In the genomic region with DNA sequence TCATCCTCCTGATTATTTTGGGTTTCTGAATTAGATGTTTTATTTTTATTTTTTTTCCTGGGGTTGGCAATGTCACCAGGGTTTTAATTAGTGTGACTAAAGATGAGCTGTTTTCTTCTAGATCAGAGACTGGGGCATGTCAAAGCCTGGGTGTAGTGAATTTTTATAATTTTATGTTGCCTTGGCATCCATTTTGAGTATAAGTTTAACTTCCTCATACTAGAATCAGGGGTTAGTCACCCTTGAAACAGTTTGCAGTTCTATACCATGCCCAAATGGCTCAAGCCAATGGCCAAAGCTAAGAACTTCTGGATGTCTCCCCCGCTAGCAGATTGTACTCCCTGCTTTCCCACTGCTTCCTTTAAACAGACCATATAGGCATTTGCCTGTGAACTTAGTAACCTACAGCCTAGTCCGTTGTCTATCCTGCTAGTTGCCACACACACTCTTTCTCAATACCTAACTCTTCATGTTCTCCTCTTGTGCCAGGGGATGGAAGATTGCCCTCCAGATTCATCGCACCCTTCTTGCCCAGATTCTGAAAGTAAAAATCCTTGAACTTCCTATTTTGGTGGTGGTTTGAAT, we compare ENCODE assay signal across 28 cellular contexts. TPM values are rescaled to one million over a fixed set of nuclear protein-coding genes. Genes with fewer than 3 reads are reported as not detected.
DNase-seq lines count a peak whose midpoint lies in the region; ATAC-seq and TF ChIP-seq lines count a peak whose summit lies in the region.
"Had no signal": no experiment of that assay in that cellular context is flagged by ENCODE, and none has a peak within 500 bp of the region (broad histone marks: within the 10 kb centered on the region; RNA-seq: fewer than 3 reads in every experiment).

No MANE protein-coding gene starts in this region.

- ATAC-seq in T-cell (replicated peaks in 1 of 4), result no peak
- ATAC-seq: CD8-positive, alpha-beta T cell; effector memory CD8-positive, alpha-beta T cell; psoas muscle had no signal

- H3K4me3 Mint-ChIP-seq in T-cell (no peak overlapping the region), endothelial cell (ENCODE audit: unreplicated experiment) (no peak overlapping the region)
- H3K4me3 Mint-ChIP-seq: CD8-positive, alpha-beta T cell; effector memory CD8-positive, alpha-beta T cell had no signal

- peaks cover 0 to 4% (median 0%) of the 10 kb centered on the region in 5 donors for H3K9me3 ChIP-seq in subcutaneous abdominal adipose tissue (ENCODE audit: control insufficient read depth in 5 of 5, low read length in 5 of 5)
- H3K9me3 ChIP-seq: SJCRH30, upper lobe of left lung had no signal

- no peak overlapping the region for H3K9ac ChIP-seq in subcutaneous abdominal adipose tissue (ENCODE audit: low read length in 5 of 5)

- H3K27ac Mint-ChIP-seq in T-cell (no peak overlapping the region), endothelial cell (ENCODE audit: unreplicated experiment) (no peak overlapping the region)
- H3K27ac Mint-ChIP-seq: CD8-positive, alpha-beta T cell; effector memory CD8-positive, alpha-beta T cell had no signal

- H3K27ac ChIP-seq in subcutaneous abdominal adipose tissue (ENCODE audit: low read depth, low read length), result peak overlapping the region; percentile 91
- H3K27ac ChIP-seq: cardiac muscle cell, coronary artery, SJCRH30, upper lobe of left lung had no signal

- DNase-seq in SIG-M5 treated with dmso at 0.1 percent for 504 hours (lab: John Stamatoyannopoulos, UW; ENCODE audit: unreplicated experiment) (peak; percentile 13), SIG-M5 (lab: John Stamatoyannopoulos, UW) (no peak), RKO (ENCODE audit: low spot score) (peak; percentile 19), fibroblast of gingiva (ENCODE audit: low read depth) (peak; percentile 5), T1000 (lab: John Stamatoyannopoulos, UW) (no peak), T-cell (no peak), endothelial cell (ENCODE audit: low spot score) (no peak)
- DNase-seq: 8988T; activated CD4-positive, alpha-beta T cell treated with anti-CD3 and anti-CD28 coated beads for 4 hours; activated CD8-positive, alpha-beta memory T cell treated with anti-CD3 and anti-CD28 coated beads for 24 hours; activated naive CD4-positive, alpha-beta T cell; activated T-cell treated with anti-CD3 and anti-CD28 coated beads, Interleukin-2, amount 50 U/mL, for 1 hour; CD8-positive, alpha-beta T cell; effector memory CD8-positive, alpha-beta T cell; GOT3; KG1; kidney; NCI-H2081 treated with DMSO at 0.1 percent for 48 hours; NCI-H446; NCI-H82; psoas muscle; SJCRH30; T-helper 1 cell; upper lobe of left lung had no signal

- H3K4me1 Mint-ChIP-seq in T-cell, result peaks cover 0 to 7% (median 7%) of the 10 kb centered on the region in 3 donors
- H3K4me1 Mint-ChIP-seq in endothelial cell (ENCODE audit: unreplicated experiment), result peaks cover 17% of the 10 kb centered on the region

- H3K36me3 Mint-ChIP-seq in T-cell, result no peaks in the 10 kb centered on the region
- peaks cover 6% of the 10 kb centered on the region for H3K36me3 Mint-ChIP-seq in endothelial cell (ENCODE audit: low read depth, unreplicated experiment)
- H3K36me3 Mint-ChIP-seq: CD8-positive, alpha-beta T cell had no signal

- no peaks in the 10 kb centered on the region for H3K9me3 Mint-ChIP-seq in T-cell
- H3K9me3 Mint-ChIP-seq in endothelial cell (ENCODE audit: unreplicated experiment), result no peaks in the 10 kb centered on the region
- H3K9me3 Mint-ChIP-seq: effector memory CD8-positive, alpha-beta T cell had no signal

- POLR2A ChIA-PET in T-cell (lab: Charles Lee), result no interaction called here

- H3K4me1 ChIP-seq in subcutaneous abdominal adipose tissue (ENCODE audit: control insufficient read depth in 5 of 5, insufficient read depth in 5 of 5, low read length in 5 of 5), result peaks cover 0 to 27% (median 15%) of the 10 kb centered on the region in 5 donors
- H3K4me1 ChIP-seq: psoas muscle, SJCRH30, upper lobe of left lung had no signal

- H3K27me3 Mint-ChIP-seq in T-cell (no peaks in the 10 kb centered on the region), endothelial cell (ENCODE audit: unreplicated experiment) (no peaks in the 10 kb centered on the region)

- H3K27me3 ChIP-seq in subcutaneous abdominal adipose tissue (ENCODE audit: control insufficient read depth in 5 of 5, insufficient read depth in 4 of 5, low read length in 5 of 5), result no peaks in the 10 kb centered on the region
- H3K27me3 ChIP-seq: cardiac muscle cell, SJCRH30, upper lobe of left lung had no signal

- H3K36me3 ChIP-seq in subcutaneous abdominal adipose tissue (ENCODE audit: control insufficient read depth in 5 of 5, insufficient read depth in 5 of 5, low read length in 5 of 5), result no peaks in the 10 kb centered on the region
- H3K36me3 ChIP-seq: cardiac muscle cell, SJCRH30, upper lobe of left lung had no signal

- CTCF ChIA-PET in T-cell (lab: Charles Lee), result no interaction called here

- TF ChIP-seq CTCF in endothelial cell (IDR thresholded peaks at IDR 0.05; ENCODE audit: unreplicated experiment), result no peak

- H3K4me3 ChIP-seq in subcutaneous abdominal adipose tissue (ENCODE audit: low read depth in 1 of 5, low read length in 5 of 5), result no peak overlapping the region
- H3K4me3 ChIP-seq: cardiac muscle cell, coronary artery, lung, psoas muscle, SJCRH30, upper lobe of left lung had no signal

RNA-seq across cellular contexts. Expression of a gene that starts 54.5 kb away (rescaled TPM):
- total RNA-seq in T-cell (1 to 10 TPM; 2.2 to 6.4 (median 3.5) TPM), endothelial cell (ENCODE audit: unreplicated experiment) (6.4 TPM)

Comparison
In these comparisons a context has a peak if more than half of its experiments do, and no peak if none do; other contexts are left out.
1. DNase-seq: peak in SIG-M5 treated with dmso at 0.1 percent for 504 hours (single experiment), RKO (single experiment) and fibroblast of gingiva (single experiment); none in SIG-M5 (single experiment), T1000 (single experiment), T-cell (0 of 34) and endothelial cell (single experiment).